In the genomic region with DNA sequence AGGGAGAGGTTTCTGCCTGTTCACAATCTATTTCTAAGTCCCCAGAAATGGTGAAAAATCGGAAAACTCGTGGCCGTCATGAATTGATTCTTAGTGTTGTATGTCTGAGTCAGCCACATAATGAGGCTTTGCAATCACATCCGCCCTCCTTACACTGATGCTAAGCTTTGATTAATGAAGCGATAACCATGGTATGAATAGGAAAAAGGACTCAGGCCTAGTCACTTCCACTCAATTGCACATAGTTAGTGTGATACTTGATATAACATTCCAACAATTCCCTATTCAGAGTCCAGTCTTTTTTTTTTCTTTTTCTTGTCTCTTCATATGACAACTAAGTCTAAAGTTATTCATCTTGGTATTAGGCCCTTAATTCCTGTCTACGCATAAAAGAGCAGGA, we compare ENCODE assay signal across 23 cellular contexts.
"Had no signal": no experiment of that assay in that cellular context is flagged by ENCODE, and none has a peak within 500 bp of the region (broad histone marks: within the 10 kb centered on the region; RNA-seq: fewer than 3 reads in every experiment).

No MANE protein-coding gene starts in this region.

- H3K4me2 ChIP-seq: SK-N-SH had no signal

- H3K9ac ChIP-seq: SK-N-SH had no signal

- H3K36me3 ChIP-seq: MG63 had no signal

- ATAC-seq: HepG2, Panc1, PC-3 had no signal

- H3K27me3 ChIP-seq: MG63 had no signal

- H3K27ac ChIP-seq: RWPE1 had no signal

- H3K4me3 ChIP-seq: MG63 had no signal

- H3K9me3 ChIP-seq: MG63, SK-N-SH had no signal

- DNase-seq: IMR-90, Karpas-422, KG1, MG63, NCI-H1092, NCI-H1436, NCI-H187, NCI-H2029, NCI-H2081 treated with DMSO at 0.1 percent for 48 hours, NCI-H2171, NCI-H226, NCI-H446, NCI-H510A, NCI-H524 treated with DMSO at 0.1 percent for 48 hours, NCI-H69, NCI-H774, PC-3, SHP77, SK-N-SH, SW 1271 had no signal

- FAIRE-seq: HepG2 had no signal
